9 cellular contexts compared by ENCODE assay signal in genomic region chr14:71355324-71356201, GRCh38. TPM values are rescaled to one million over a fixed set of nuclear protein-coding genes. Genes with fewer than 3 reads are reported as not detected.
DNase-seq lines count a peak whose midpoint lies in the region; ATAC-seq and TF ChIP-seq lines count a peak whose summit lies in the region.
"Had no signal": no experiment of that assay in that cellular context is flagged by ENCODE, and none has a peak within 500 bp of the region (broad histone marks: within the 10 kb centered on the region; RNA-seq: fewer than 3 reads in every experiment).

No MANE protein-coding gene starts in this region.

- 42 to 52% (median 46%) methylated on average over 5 of the region's 5 CpGs for WGBS in spleen, 5 donors

- ATAC-seq in GM18861 (IDR thresholded peaks at IDR 0.05; ENCODE audit: unreplicated experiment), result peak; percentile 33

- H3K4me3 ChIP-seq in SK-N-MC, result peak overlapping the region; percentile 51
- H3K4me3 ChIP-seq in spleen, result no peak overlapping the region

- DNase-seq in SK-N-MC (ENCODE audit: low read depth, low spot score), result no peak
- DNase-seq in germinal center (ENCODE audit: low spot score), result peak; percentile 77
- DNase-seq in spleen, result no peak
- no peak for DNase-seq in H4 (ENCODE audit: low spot score)
- no peak for DNase-seq in NOMO-1 treated with dmso at 0.1 percent for 144 hours (lab: John Stamatoyannopoulos, UW; ENCODE audit: unreplicated experiment)
- no peak for DNase-seq in GF-D8 (lab: John Stamatoyannopoulos, UW)
- no peak for DNase-seq in NCI-H1092 (lab: John Stamatoyannopoulos, UW)
- DNase-seq: SHP77 had no signal

- no peak for TF ChIP-seq POLR2A in spleen (IDR thresholded peaks at IDR 0.05)

- H3K27me3 ChIP-seq in spleen (replicated peaks in 1 of 7), result no peaks in the 10 kb centered on the region

- peak overlapping the region; percentile 52 for H3K9ac ChIP-seq in SK-N-MC (ENCODE audit: insufficient read length)

- peaks cover 33% of the 10 kb centered on the region for H3K36me3 ChIP-seq in SK-N-MC (ENCODE audit: insufficient read depth, low read length)
- peaks cover 0 to 13% (median 0%) of the 10 kb centered on the region in 6 donors for H3K36me3 ChIP-seq in spleen

- H3K4me1 ChIP-seq in spleen, result peaks cover 9 to 80% (median 36%) of the 10 kb centered on the region in 6 donors

- H3K27ac ChIP-seq in SK-N-MC (peak overlapping the region; percentile 93), spleen (peak overlapping the region in 5 of 8 donors; percentile 58 to 89 (median 77))

- intact Hi-C loops in spleen (cut with DNase I; ENCODE audit: low total_unique reads), result no loop called here

- H3K9me3 ChIP-seq in SK-N-MC (ENCODE audit: low read depth, low read length), result no peaks in the 10 kb centered on the region
- H3K9me3 ChIP-seq in spleen, result peaks cover 0 to 6% (median 0%) of the 10 kb centered on the region in 8 donors

- no peak for TF ChIP-seq CTCF in spleen (IDR thresholded peaks at IDR 0.05 in 8 of 11, conservative IDR thresholded peaks at IDR 0.05 in 3 of 11)

RNA-seq across cellular contexts. Expression of gene SIPA1L1, which starts 35.3 kb away (rescaled TPM):
- 100 to 1,000 TPM in 6 of 7 donors, 10 to 100 TPM in 1; 98.7 to 167 (median 146) TPM for total RNA-seq in spleen
- 10 to 100 TPM; 11.9 to 27.9 (median 21.5) TPM for polyA plus RNA-seq in spleen
- total RNA-seq in H4 (2014; rRNA removed; shearing (Covaris generic)), result 15.6 and 18.4 TPM in 2 replicates
